ENCODE assay signal across 8 cellular contexts in genomic region chr1:44354840-44355581, GRCh38. TPM values are rescaled to one million over a fixed set of nuclear protein-coding genes. Genes with fewer than 3 reads are reported as not detected.
DNase-seq lines count a peak whose midpoint lies in the region; ATAC-seq and TF ChIP-seq lines count a peak whose summit lies in the region.

A gene with protein sequence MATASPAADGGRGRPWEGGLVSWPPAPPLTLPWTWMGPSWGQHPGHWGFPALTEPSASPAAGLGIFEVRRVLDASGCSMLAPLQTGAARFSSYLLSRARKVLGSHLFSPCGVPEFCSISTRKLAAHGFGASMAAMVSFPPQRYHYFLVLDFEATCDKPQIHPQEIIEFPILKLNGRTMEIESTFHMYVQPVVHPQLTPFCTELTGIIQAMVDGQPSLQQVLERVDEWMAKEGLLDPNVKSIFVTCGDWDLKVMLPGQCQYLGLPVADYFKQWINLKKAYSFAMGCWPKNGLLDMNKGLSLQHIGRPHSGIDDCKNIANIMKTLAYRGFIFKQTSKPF (minus strand): TSS chr1:44355257. CDS start chr1:44355026, 231 bp downstream.

- H3K27ac Mint-ChIP-seq in natural killer cell treated with Interleukin-12 subunit alpha and Interleukin-12 subunit beta and Interleukin-15 and Interleukin-18, amount 100 ng/mL, for 72 hours: peak within 1 kb of the TSS; percentile 39 to 89

- no peaks in the 10 kb centered on the region for H3K36me3 Mint-ChIP-seq in natural killer cell treated with Interleukin-12 subunit alpha and Interleukin-12 subunit beta and Interleukin-15 and Interleukin-18, amount 100 ng/mL, for 72 hours

- H3K4me3 ChIP-seq in H7 (ENCODE audit: insufficient read depth, low read depth, low read length) (peak within 1 kb of the TSS; percentile 64), fibroblast of pulmonary artery (replicated peaks; ENCODE audit: low read depth, low read length) (peak within 1 kb of the TSS; percentile 83)

- no peaks in the 10 kb centered on the region for H3K27me3 ChIP-seq in H7 (ENCODE audit: control insufficient read depth, insufficient read depth, low read length)

- peak within 1 kb of the TSS; percentile 84 for H3K4me3 Mint-ChIP-seq in natural killer cell treated with Interleukin-12 subunit alpha and Interleukin-12 subunit beta and Interleukin-15 and Interleukin-18, amount 100 ng/mL, for 72 hours

- DNase-seq in ELF-1 (ENCODE audit: low read depth, low spot score): peak; percentile 99
- peak; percentile 99 for DNase-seq in H7
- peak; percentile 98 for DNase-seq in M059J (ENCODE audit: low read depth)
- peak; percentile 96 to 98 for DNase-seq in SHP77 (lab: John Stamatoyannopoulos, UW)
- peak; percentile 94 for DNase-seq in activated effector memory CD4-positive, alpha-beta T cell treated with Interleukin-2 at 50 U/mL for 16 hours
- peak; percentile 97 for DNase-seq in fibroblast of pulmonary artery (ENCODE audit: low read depth)
- peak; percentile 97 for DNase-seq in natural killer cell treated with Interleukin-12 subunit alpha and Interleukin-12 subunit beta and Interleukin-15 and Interleukin-18, amount 100 ng/mL, for 72 hours (ENCODE audit: low spot score)
- DNase-seq in stimulated activated naive CD8-positive, alpha-beta T cell treated with anti-CD3 and anti-CD28 coated beads, Interleukin-15, Interleukin-2, amounts not matched to agents 100 U/mL and 50 U/mL, for 24 hours: peak; percentile 95

- no peaks in the 10 kb centered on the region for H3K27me3 Mint-ChIP-seq in natural killer cell treated with Interleukin-12 subunit alpha and Interleukin-12 subunit beta and Interleukin-15 and Interleukin-18, amount 100 ng/mL, for 72 hours

- TF ChIP-seq CTCF in fibroblast of pulmonary artery (IDR thresholded peaks at IDR 0.05; ENCODE audit: low read length, missing control alignments): no peak

- ATAC-seq in natural killer cell treated with Interleukin-12 subunit alpha and Interleukin-12 subunit beta and Interleukin-15 and Interleukin-18, amount 100 ng/mL, for 72 hours: peak; percentile 100
- ATAC-seq in stimulated activated naive CD8-positive, alpha-beta T cell treated with anti-CD3 and anti-CD28 coated beads, Interleukin-15, Interleukin-2, amounts not matched to agents 100 U/mL and 50 U/mL, for 24 hours: peak; percentile 100

- H3K9me3 Mint-ChIP-seq in natural killer cell treated with Interleukin-12 subunit alpha and Interleukin-12 subunit beta and Interleukin-15 and Interleukin-18, amount 100 ng/mL, for 72 hours: no peaks in the 10 kb centered on the region

- H3K4me1 Mint-ChIP-seq in natural killer cell treated with Interleukin-12 subunit alpha and Interleukin-12 subunit beta and Interleukin-15 and Interleukin-18, amount 100 ng/mL, for 72 hours (ENCODE audit: low read depth in 2 of 2): peaks cover 23 to 25% of the 10 kb centered on the region in 2 donors

- no peaks in the 10 kb centered on the region; the same call in 1 of the 2 replicates for H3K36me3 ChIP-seq in H7 (replicated peaks; ENCODE audit: control insufficient read depth, insufficient read depth, low read length)

RNA-seq across cellular contexts. Expression of the gene that starts here (rescaled TPM):
- 115 and 141 TPM in 2 replicates for total RNA-seq in H7 (2014; rRNA removed; shearing (Covaris generic))
- total RNA-seq in M059J (2014; rRNA removed; shearing (Covaris generic)): 83.0 and 87.6 TPM in 2 replicates
- 10 to 100 TPM; 33.2 to 36.0 TPM for total RNA-seq in natural killer cell treated with Interleukin-12 subunit alpha and Interleukin-12 subunit beta and Interleukin-15 and Interleukin-18, amount 100 ng/mL, for 72 hours

Comparison
In these comparisons a context has a peak if more than half of its experiments do, and no peak if none do; other contexts are left out.
1. Peak in every context shown above with its lines: DNase-seq, ATAC-seq and H3K4me3 ChIP-seq.